Comparison of ENCODE assay signal across 24 cellular contexts in genomic region chr13:48857576-48857975, GRCh38.
"Had no signal": no experiment of that assay in that cellular context is flagged by ENCODE, and none has a peak within 500 bp of the region (broad histone marks: within the 10 kb centered on the region; RNA-seq: fewer than 3 reads in every experiment).

No MANE protein-coding gene starts in this region.

- H3K4me3 Mint-ChIP-seq: naive B cell; nephron; stimulated activated naive B cell treated with anti-CD40 and anti-IgM and Interleukin-4, amounts not matched to agents 10 μg/mL and 1 μg/mL and 100 μg/mL, for 72 hours had no signal

- H3K9me3 ChIP-seq: neutrophil, right atrium auricular region, sigmoid colon, testis, tibial nerve, upper lobe of right lung, vagina had no signal

- H3K27me3 Mint-ChIP-seq: stimulated activated naive B cell treated with anti-CD40 and anti-IgM and Interleukin-4, amounts not matched to agents 10 μg/mL and 1 μg/mL and 100 μg/mL, for 72 hours; stimulated activated naive CD8-positive, alpha-beta T cell treated with anti-CD3 and anti-CD28 coated beads, Interleukin-15, amount 100 ng/mL, for 72 hours had no signal

- ATAC-seq: left cardiac atrium; left ventricle myocardium superior; stimulated activated naive B cell treated with anti-CD40 and anti-IgM and Interleukin-4, amounts not matched to agents 10 μg/mL and 1 μg/mL and 100 μg/mL, for 72 hours; stimulated activated naive CD8-positive, alpha-beta T cell treated with anti-CD3 and anti-CD28 coated beads, Interleukin-15, amount 100 ng/mL, for 72 hours; upper lobe of right lung had no signal

- H2AFZ ChIP-seq: hepatocyte had no signal

- H3K36me3 Mint-ChIP-seq: naive B cell; stimulated activated naive B cell treated with anti-CD40 and anti-IgM and Interleukin-4, amounts not matched to agents 10 μg/mL and 1 μg/mL and 100 μg/mL, for 72 hours had no signal

- H3K27ac Mint-ChIP-seq: naive B cell; stimulated activated naive B cell treated with anti-CD40 and anti-IgM and Interleukin-4, amounts not matched to agents 10 μg/mL and 1 μg/mL and 100 μg/mL, for 72 hours; stimulated activated naive CD8-positive, alpha-beta T cell treated with anti-CD3 and anti-CD28 coated beads, Interleukin-15, amount 100 ng/mL, for 72 hours had no signal

- H3K4me1 ChIP-seq: right atrium auricular region, sigmoid colon, testis, upper lobe of right lung, vagina had no signal

- H3K79me2 ChIP-seq: hepatocyte had no signal

- H3K9me3 Mint-ChIP-seq: naive B cell; nephron; stimulated activated naive B cell treated with anti-CD40 and anti-IgM and Interleukin-4, amounts not matched to agents 10 μg/mL and 1 μg/mL and 100 μg/mL, for 72 hours had no signal

- H3K27me3 ChIP-seq: hepatocyte, neutrophil, right atrium auricular region, sigmoid colon, testis, tibial nerve, upper lobe of right lung, vagina had no signal

- DNase-seq: dermis blood vessel endothelial cell; foreskin melanocyte; head of caudate nucleus; kidney; left cardiac atrium; left ventricle myocardium superior; mesendoderm; naive B cell; posterior cingulate gyrus; sigmoid colon; stimulated activated CD4-positive, alpha-beta T cell treated with anti-CD3 and anti-CD28 coated beads, Interleukin-2, amount 100 ng/mL, for 24 hours; stimulated activated CD4-positive, alpha-beta T cell treated with anti-CD3 and anti-CD28 coated beads, Interleukin-4, amount 100 ng/mL, for 4 hours; stimulated activated naive B cell treated with anti-CD40 and anti-IgM and Interleukin-4, amounts not matched to agents 10 μg/mL and 1 μg/mL and 100 μg/mL, for 72 hours; stimulated activated naive CD8-positive, alpha-beta T cell treated with anti-CD3 and anti-CD28 coated beads, Interleukin-15, amount 100 ng/mL, for 72 hours; testis; upper lobe of right lung had no signal

- H3K4me2 ChIP-seq: hepatocyte had no signal

- H3K36me3 ChIP-seq: neutrophil, right atrium auricular region, sigmoid colon, tibial nerve, upper lobe of right lung, vagina had no signal

- H3K4me3 ChIP-seq: hepatocyte, lung, right atrium auricular region, sigmoid colon, skin epidermis, testis, tibial nerve, upper lobe of right lung, vagina had no signal

- H3K27ac ChIP-seq: hepatocyte, right atrium auricular region, sigmoid colon, skin epidermis, testis, tibial nerve, upper lobe of right lung, vagina had no signal
